Comparison of ENCODE assay signal across 11 cellular contexts in genomic region chr13:45242070-45242469, GRCh38. TPM values are rescaled to one million over a fixed set of nuclear protein-coding genes. Genes with fewer than 3 reads are reported as not detected.
DNase-seq lines count a peak whose midpoint lies in the region; ATAC-seq and TF ChIP-seq lines count a peak whose summit lies in the region.
"Had no signal": no experiment of that assay in that cellular context is flagged by ENCODE, and none has a peak within 500 bp of the region (broad histone marks: within the 10 kb centered on the region; RNA-seq: fewer than 3 reads in every experiment).

No MANE protein-coding gene starts in this region.

- H3K27ac ChIP-seq in GM23248, result no peak overlapping the region

- no peaks in the 10 kb centered on the region for H3K4me1 Mint-ChIP-seq in progenitor cell of endocrine pancreas (ENCODE audit: low read depth)

- no peak overlapping the region for H3K4me3 Mint-ChIP-seq in progenitor cell of endocrine pancreas (ENCODE audit: low read depth)

- TF ChIP-seq CTCF in progenitor cell of endocrine pancreas (IDR thresholded peaks at IDR 0.05; ENCODE audit: unreplicated experiment), result no peak

- H3K9me3 ChIP-seq in GM23248 (ENCODE audit: low read depth), result no peaks in the 10 kb centered on the region
- H3K9me3 ChIP-seq: adrenal gland had no signal

- H3K27me3 ChIP-seq in GM23248 (replicated peaks; ENCODE audit: insufficient read depth), result no peaks in the 10 kb centered on the region
- H3K27me3 ChIP-seq: adrenal gland had no signal

- peak overlapping the region; percentile 30; the same call in 1 of the 2 replicates for H3K9ac ChIP-seq in GM23248

- peaks cover 2% of the 10 kb centered on the region for H3K36me3 Mint-ChIP-seq in progenitor cell of endocrine pancreas (ENCODE audit: insufficient read depth)

- peaks cover 30% of the 10 kb centered on the region for H3F3A ChIP-seq in GM23248 (ENCODE audit: insufficient read depth)

- WGBS in GM23248 (ENCODE audit: low coverage in 1 of 2, low lambda C conversion rate in 2 of 2, missing lambda C conversion rate in 2 of 2), 2 experiments, result 3 to 11% methylated on average over 3 of the region's 3 CpGs

- peaks cover 45% of the 10 kb centered on the region for H3K4me1 ChIP-seq in GM23248 (ENCODE audit: insufficient read depth)

- peak overlapping the region; percentile 71 for H3K4me2 ChIP-seq in GM23248 (ENCODE audit: unreplicated experiment)

- no peaks in the 10 kb centered on the region for H4K20me1 ChIP-seq in GM23248 (ENCODE audit: insufficient read depth)

- H3K4me3 ChIP-seq in GM23248, result peak overlapping the region; percentile 22; the same call in 1 of the 2 replicates
- H3K4me3 ChIP-seq: adrenal gland had no signal

- H3K27me3 Mint-ChIP-seq in progenitor cell of endocrine pancreas, result no peaks in the 10 kb centered on the region

- H3K9me3 Mint-ChIP-seq in progenitor cell of endocrine pancreas (ENCODE audit: low read depth), result no peaks in the 10 kb centered on the region

- H3K27ac Mint-ChIP-seq in progenitor cell of endocrine pancreas, result peak overlapping the region; percentile 8

- DNase-seq in GM23248 (peak; percentile 62), RKO (ENCODE audit: low spot score) (peak; percentile 29), fibroblast of peridontal ligament (ENCODE audit: extremely low read depth) (peak; percentile 63), progenitor cell of endocrine pancreas (ENCODE audit: low spot score, unreplicated experiment) (no peak), COR-L47 (lab: John Stamatoyannopoulos, UW) (no peak)
- DNase-seq: kidney, NCI-H1930 had no signal

- in situ Hi-C loops in GM23248 (cut with MboI), result no loop called here

- no peaks in the 10 kb centered on the region for H3K9me2 ChIP-seq in GM23248 (ENCODE audit: insufficient read depth)

- peaks cover 31% of the 10 kb centered on the region for H3K79me2 ChIP-seq in GM23248 (ENCODE audit: insufficient read depth)

- no peaks in the 10 kb centered on the region for H3K36me3 ChIP-seq in GM23248 (ENCODE audit: low read depth)
- H3K36me3 ChIP-seq: adrenal gland had no signal

- ATAC-seq in HG02571 (IDR thresholded peaks at IDR 0.05; ENCODE audit: unreplicated experiment), result no peak
- no peak for ATAC-seq in HG03457 (IDR thresholded peaks at IDR 0.05; ENCODE audit: unreplicated experiment)
- no peak for ATAC-seq in GM19035 (IDR thresholded peaks at IDR 0.05; ENCODE audit: unreplicated experiment)

- H2AFZ ChIP-seq in GM23248, result no peak overlapping the region

RNA-seq across cellular contexts. Expression of gene KCTD4, which starts 41.2 kb away (rescaled TPM):
- 0.65 and 2.3 TPM in 2 replicates for total RNA-seq in GM23248 (2014; rRNA removed; shearing (Covaris generic))
- 1.8 and 2.1 TPM in 2 replicates for polyA plus RNA-seq in GM23248 (2016; fragmentation: Nextera tagmentation; extraction: Ambion mirVana)
- total RNA-seq in progenitor cell of endocrine pancreas, result not detected in 2 replicates
- total RNA-seq: adrenal gland had no signal

Comparison
In these comparisons a context has a peak if more than half of its experiments do, and no peak if none do; other contexts are left out.
1. DNase-seq: peak in GM23248 (single experiment), RKO (single experiment) and fibroblast of peridontal ligament (single experiment); none in progenitor cell of endocrine pancreas (single experiment) and COR-L47 (single experiment).